10 cellular contexts compared by ENCODE assay signal in the genomic region with DNA sequence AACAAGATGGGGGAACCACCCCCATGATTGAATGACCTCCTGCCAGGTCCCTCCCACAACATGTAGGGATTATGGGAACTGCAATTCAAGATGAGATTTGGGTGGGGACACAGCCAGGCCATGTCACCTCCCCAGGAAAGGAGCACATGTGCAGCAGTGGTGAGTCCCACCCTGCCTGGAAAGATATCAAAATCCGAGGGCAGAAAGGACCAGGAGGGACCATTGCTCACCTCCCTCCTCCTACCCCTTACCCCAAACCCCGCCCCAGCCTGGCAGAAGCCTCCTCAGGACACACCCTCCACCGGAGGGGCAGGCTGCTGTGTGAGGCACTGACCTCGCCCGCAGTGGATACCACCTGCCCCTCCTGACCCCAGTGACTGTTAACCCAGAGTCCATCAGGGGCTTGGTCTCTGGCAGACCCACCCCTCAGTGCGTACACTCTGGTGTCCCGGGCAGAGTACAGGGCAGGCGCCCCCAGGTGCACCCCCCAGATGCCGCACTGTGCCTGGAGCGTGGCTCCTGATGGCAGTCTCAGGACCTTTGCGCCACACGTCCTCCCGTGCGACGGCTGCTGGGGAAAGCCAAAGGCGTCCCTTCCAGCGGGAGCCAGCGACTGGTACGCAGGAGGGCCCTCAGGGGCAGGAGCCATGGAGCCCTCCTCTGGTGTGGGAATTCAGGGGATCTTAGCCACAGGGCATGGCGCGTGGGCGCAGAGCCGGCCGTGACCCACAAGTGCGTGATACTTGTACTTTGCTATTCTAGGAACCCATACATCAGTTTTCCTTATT. TPM values are rescaled to one million over a fixed set of nuclear protein-coding genes. Genes with fewer than 3 reads are reported as not detected.
DNase-seq lines count a peak whose midpoint lies in the region; ATAC-seq and TF ChIP-seq lines count a peak whose summit lies in the region.
"Had no signal": no experiment of that assay in that cellular context is flagged by ENCODE, and none has a peak within 500 bp of the region (broad histone marks: within the 10 kb centered on the region; RNA-seq: fewer than 3 reads in every experiment).

No MANE protein-coding gene starts in this region.

- H3K36me3 ChIP-seq in HEK293 (ENCODE audit: control insufficient read depth in 2 of 2, insufficient read depth in 1 of 2, low read length in 2 of 2): peaks cover 6 to 35% of the 10 kb centered on the region in 2 experiments

- H3K4me1 Mint-ChIP-seq in neural crest cell: peaks cover 10% of the 10 kb centered on the region

- CTCF ChIA-PET in HEK293 (lab: Yijun Ruan, JAX): interaction anchor here (0.7 kb wide), 2 partner anchors 42 to 79 kb away, joined by 3 to 5 read pairs; no protein-coding TSS in a partner anchor

- no peaks in the 10 kb centered on the region for H3K27me3 Mint-ChIP-seq in neural crest cell (ENCODE audit: low read depth)

- no peaks in the 10 kb centered on the region for H3K4me1 ChIP-seq in HEK293 (ENCODE audit: control insufficient read depth, insufficient read depth, low read length)
- H3K4me1 ChIP-seq: parathyroid adenoma had no signal

- H3K9me3 Mint-ChIP-seq in neural crest cell: no peaks in the 10 kb centered on the region

- no peak overlapping the region for H3K4me3 Mint-ChIP-seq in neural crest cell

- peaks cover 2% of the 10 kb centered on the region for H3K36me3 Mint-ChIP-seq in neural crest cell (ENCODE audit: low read depth)

- peak overlapping the region; percentile 62 for H3K27ac Mint-ChIP-seq in neural crest cell (ENCODE audit: unreplicated experiment)

- peak; percentile 61 for DNase-seq in A172 (ENCODE audit: low spot score)
- DNase-seq in ecto neural progenitor cell (ENCODE audit: low spot score): peak; percentile 56
- no peak for DNase-seq in neural crest cell (ENCODE audit: low read depth, low spot score)
- DNase-seq in kidney tubule cell (ENCODE audit: low spot score): no peak
- no peak for DNase-seq in GM19240 (ENCODE audit: insufficient read length, low spot score)
- DNase-seq: effector memory CD4-positive, alpha-beta T cell had no signal

- no peaks in the 10 kb centered on the region for H3K9me3 ChIP-seq in HEK293 (ENCODE audit: control insufficient read depth, insufficient read depth, low read depth, low read length)

- ATAC-seq in HG03159 (IDR thresholded peaks at IDR 0.05; ENCODE audit: unreplicated experiment) (no peak), HG02623 (IDR thresholded peaks at IDR 0.05; ENCODE audit: unreplicated experiment) (no peak)

- no peak overlapping the region for H3K27ac ChIP-seq in HEK293 (ENCODE audit: extremely low read depth, low read depth, low read length)
- H3K27ac ChIP-seq: parathyroid adenoma had no signal

- POLR2A ChIA-PET in HEK293 (lab: Yijun Ruan, JAX): interaction anchor here (1.2 kb wide), 1 partner anchor 11 kb away, joined by 12 read pairs; no protein-coding TSS in a partner anchor

- no peak overlapping the region for H3K4me3 ChIP-seq in HEK293 (ENCODE audit: low read depth, low read length)

- no peak for TF ChIP-seq CTCF in HEK293 (tag by site-specific recombination; IDR thresholded peaks at IDR 0.05)
- TF ChIP-seq CTCF in neural crest cell (conservative IDR thresholded peaks at IDR 0.05): no peak

TF ChIP-seq in HEK293, 187 proteins besides CTCF, POLR2A, EP300 and RAD21 (continues in another document):
- no peak for TF ChIP-seq ZNF837 (tag by site-specific recombination; IDR thresholded peaks at IDR 0.05)
- no peak for TF ChIP-seq ZNF555 (tag by site-specific recombination; conservative IDR thresholded peaks at IDR 0.05)
- no peak for TF ChIP-seq GLI4 (tag by site-specific recombination; IDR thresholded peaks at IDR 0.05)
- TF ChIP-seq ZFP37 (tag by site-specific recombination; IDR thresholded peaks at IDR 0.05): no peak
- TF ChIP-seq ZXDB (tag by site-specific recombination; IDR thresholded peaks at IDR 0.05): no peak
- TF ChIP-seq ZNF239 (tag by site-specific recombination; IDR thresholded peaks at IDR 0.05): no peak
- 0 out of 2 replicates have a peak, but pooled peaks have one; percentile 7 for TF ChIP-seq SP3 (tag by site-specific recombination; IDR thresholded peaks at IDR 0.05)
- TF ChIP-seq ZNF791 (tag by site-specific recombination; IDR thresholded peaks at IDR 0.05): no peak
- no peak for TF ChIP-seq ZNF174 (tag by site-specific recombination; IDR thresholded peaks at IDR 0.05)
- TF ChIP-seq, protein P1, sequence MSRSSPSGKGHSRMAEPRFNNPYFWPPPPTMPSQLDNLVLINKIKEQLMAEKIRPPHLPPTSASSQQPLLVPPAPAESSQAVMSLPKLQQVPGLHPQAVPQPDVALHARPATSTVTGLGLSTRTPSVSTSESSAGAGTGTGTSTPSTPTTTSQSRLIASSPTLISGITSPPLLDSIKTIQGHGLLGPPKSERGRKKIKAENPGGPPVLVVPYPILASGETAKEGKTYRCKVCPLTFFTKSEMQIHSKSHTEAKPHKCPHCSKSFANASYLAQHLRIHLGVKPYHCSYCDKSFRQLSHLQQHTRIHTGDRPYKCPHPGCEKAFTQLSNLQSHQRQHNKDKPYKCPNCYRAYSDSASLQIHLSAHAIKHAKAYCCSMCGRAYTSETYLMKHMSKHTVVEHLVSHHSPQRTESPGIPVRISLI (tag by site-specific recombination; IDR thresholded peaks at IDR 0.05): no peak
- no peak for TF ChIP-seq ZNF76 (tag by site-specific recombination; IDR thresholded peaks at IDR 0.05; ENCODE audit: borderline replicate concordance, low read depth)
- TF ChIP-seq, protein P2, sequence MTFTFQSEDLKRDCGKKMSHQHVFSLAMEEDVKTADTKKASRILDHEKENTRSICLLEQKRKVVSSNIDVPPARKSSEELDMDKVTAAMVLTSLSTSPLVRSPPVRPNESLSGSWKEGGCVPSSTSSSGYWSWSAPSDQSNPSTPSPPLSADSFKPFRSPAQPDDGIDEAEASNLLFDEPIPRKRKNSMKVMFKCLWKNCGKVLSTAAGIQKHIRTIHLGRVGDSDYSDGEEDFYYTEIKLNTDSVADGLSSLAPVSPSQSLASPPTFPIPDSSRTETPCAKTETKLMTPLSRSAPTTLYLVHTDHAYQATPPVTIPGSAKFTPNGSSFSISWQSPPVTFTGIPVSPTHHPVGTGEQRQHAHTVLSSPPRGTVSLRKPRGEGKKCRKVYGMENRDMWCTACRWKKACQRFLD (tag by site-specific recombination; IDR thresholded peaks at IDR 0.05): no peak
- TF ChIP-seq, protein P3, sequence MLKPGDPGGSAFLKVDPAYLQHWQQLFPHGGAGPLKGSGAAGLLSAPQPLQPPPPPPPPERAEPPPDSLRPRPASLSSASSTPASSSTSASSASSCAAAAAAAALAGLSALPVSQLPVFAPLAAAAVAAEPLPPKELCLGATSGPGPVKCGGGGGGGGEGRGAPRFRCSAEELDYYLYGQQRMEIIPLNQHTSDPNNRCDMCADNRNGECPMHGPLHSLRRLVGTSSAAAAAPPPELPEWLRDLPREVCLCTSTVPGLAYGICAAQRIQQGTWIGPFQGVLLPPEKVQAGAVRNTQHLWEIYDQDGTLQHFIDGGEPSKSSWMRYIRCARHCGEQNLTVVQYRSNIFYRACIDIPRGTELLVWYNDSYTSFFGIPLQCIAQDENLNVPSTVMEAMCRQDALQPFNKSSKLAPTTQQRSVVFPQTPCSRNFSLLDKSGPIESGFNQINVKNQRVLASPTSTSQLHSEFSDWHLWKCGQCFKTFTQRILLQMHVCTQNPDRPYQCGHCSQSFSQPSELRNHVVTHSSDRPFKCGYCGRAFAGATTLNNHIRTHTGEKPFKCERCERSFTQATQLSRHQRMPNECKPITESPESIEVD (tag by site-specific recombination; IDR thresholded peaks at IDR 0.05): no peak
- no peak for TF ChIP-seq ZNF433 (tag by site-specific recombination; IDR thresholded peaks at IDR 0.05; ENCODE audit: low read depth)
- no peak for TF ChIP-seq KLF16 (tag by site-specific recombination; IDR thresholded peaks at IDR 0.05)

RNA-seq across cellular contexts. Expression of a gene that starts 20.9 kb away (rescaled TPM):
- total RNA-seq in A172 (2014; rRNA removed; shearing (Covaris generic)): 313 and 330 TPM in 2 replicates
- 59.3 and 67.3 TPM in 2 replicates for total RNA-seq in neural crest cell

RNA-seq across cellular contexts. Expression of a gene that starts 36.3 kb away (rescaled TPM):
- total RNA-seq in A172 (2014; rRNA removed; shearing (Covaris generic)): 106 and 145 TPM in 2 replicates
- total RNA-seq in neural crest cell: 37.1 and 40.9 TPM in 2 replicates

RNA-seq across cellular contexts. Expression of a gene that starts 49.5 kb away (rescaled TPM):
- 63.7 and 77.7 TPM in 2 replicates for total RNA-seq in A172 (2014; rRNA removed; shearing (Covaris generic))
- total RNA-seq in neural crest cell: 49.0 and 49.4 TPM in 2 replicates

Comparison
In these comparisons a context has a peak if more than half of its experiments do, and no peak if none do; other contexts are left out.
1. DNase-seq: peak in A172 (single experiment) and ecto neural progenitor cell (single experiment); none in neural crest cell (single experiment), kidney tubule cell (single experiment) and GM19240 (single experiment).